12 cellular contexts compared by ENCODE assay signal in genomic region chr4:55561884-55562283, GRCh38. TPM values are rescaled to one million over a fixed set of nuclear protein-coding genes. Genes with fewer than 3 reads are reported as not detected.
DNase-seq lines count a peak whose midpoint lies in the region; ATAC-seq lines count a peak whose summit lies in the region.
"Had no signal": no experiment of that assay in that cellular context is flagged by ENCODE, and none has a peak within 500 bp of the region (broad histone marks: within the 10 kb centered on the region; RNA-seq: fewer than 3 reads in every experiment).

No MANE protein-coding gene starts in this region.

- H3K36me3 ChIP-seq in SJCRH30: no peaks in the 10 kb centered on the region

- H3K36me3 Mint-ChIP-seq in activated CD8-positive, alpha-beta T cell treated with anti-CD3 and anti-CD28 coated beads, Interleukin-2, amount 10 ng/mL, durations not matched to agents 7 days and 5 days (ENCODE audit: low read depth): no peaks in the 10 kb centered on the region

- H3K4me3 ChIP-seq in SJCRH30: no peak overlapping the region

- peaks cover 11% of the 10 kb centered on the region for H3K4me1 Mint-ChIP-seq in activated CD8-positive, alpha-beta T cell treated with anti-CD3 and anti-CD28 coated beads, Interleukin-2, amount 10 ng/mL, durations not matched to agents 7 days and 5 days (ENCODE audit: low read depth)

- H3K27me3 Mint-ChIP-seq in activated CD8-positive, alpha-beta T cell treated with anti-CD3 and anti-CD28 coated beads, Interleukin-2, amount 10 ng/mL, durations not matched to agents 7 days and 5 days (ENCODE audit: low read depth): peaks cover 8% of the 10 kb centered on the region

- H3K27ac ChIP-seq in SJCRH30: no peak overlapping the region
- H3K27ac ChIP-seq: HL-60 had no signal

- no peak for DNase-seq in activated CD8-positive, alpha-beta T cell treated with anti-CD3 and anti-CD28 coated beads, Interleukin-2, amount 10 ng/mL, durations not matched to agents 7 days and 5 days
- DNase-seq in SJCRH30 (no peak), cerebellar nuclear complex (lab: John Stamatoyannopoulos, UW) (no peak), NCI-H1105 (lab: John Stamatoyannopoulos, UW) (no peak)
- no peak for DNase-seq in stimulated activated CD4-positive, alpha-beta T cell treated with anti-CD3 and anti-CD28 coated beads, Interleukin-2, amount 100 ng/mL, for 48 hours
- DNase-seq: NCI-H526; stimulated activated naive CD4-positive, alpha-beta T cell treated with Interleukin-2 at 50 U/mL for 16 hours had no signal

- no peak overlapping the region for H3K4me3 Mint-ChIP-seq in activated CD8-positive, alpha-beta T cell treated with anti-CD3 and anti-CD28 coated beads, Interleukin-2, amount 10 ng/mL, durations not matched to agents 7 days and 5 days

- ATAC-seq in GM18502 (IDR thresholded peaks at IDR 0.05; ENCODE audit: poor library complexity, unreplicated experiment) (peak; percentile 100), GM21390 (IDR thresholded peaks at IDR 0.05; ENCODE audit: unreplicated experiment) (peak; percentile 100), HG03139 (IDR thresholded peaks at IDR 0.05; ENCODE audit: unreplicated experiment) (peak; percentile 100)
- ATAC-seq in activated CD8-positive, alpha-beta T cell treated with anti-CD3 and anti-CD28 coated beads, Interleukin-2, amount 10 ng/mL, durations not matched to agents 7 days and 5 days: peak; percentile 64

- no peak overlapping the region for H3K27ac Mint-ChIP-seq in activated CD8-positive, alpha-beta T cell treated with anti-CD3 and anti-CD28 coated beads, Interleukin-2, amount 10 ng/mL, durations not matched to agents 7 days and 5 days

- no peaks in the 10 kb centered on the region for H3K9me3 Mint-ChIP-seq in activated CD8-positive, alpha-beta T cell treated with anti-CD3 and anti-CD28 coated beads, Interleukin-2, amount 10 ng/mL, durations not matched to agents 7 days and 5 days (ENCODE audit: insufficient read depth)

- CTCF ChIA-PET in activated CD8-positive, alpha-beta T cell treated with anti-CD3 and anti-CD28 coated beads, Interleukin-2, amount 10 ng/mL, durations not matched to agents 7 days and 5 days (lab: Charles Lee): interaction anchor here (0.8 kb wide), 1 partner anchor 216 kb away, joined by 3 read pairs; the partner anchor contains the start of gene SRD5A3

- POLR2A ChIA-PET in activated CD8-positive, alpha-beta T cell treated with anti-CD3 and anti-CD28 coated beads, Interleukin-2, amount 10 ng/mL, durations not matched to agents 7 days and 5 days (lab: Charles Lee): interaction anchor here (0.7 kb wide), 1 partner anchor 34 kb away, joined by 3 read pairs; no protein-coding TSS in a partner anchor

- no peaks in the 10 kb centered on the region for H3K9me3 ChIP-seq in SJCRH30 (replicated peaks)

- H3K4me1 ChIP-seq in SJCRH30: no peaks in the 10 kb centered on the region

- no peaks in the 10 kb centered on the region for H3K27me3 ChIP-seq in SJCRH30

RNA-seq across cellular contexts. Expression of gene CLOCK, which starts 15.2 kb away (rescaled TPM):
- 1 to 10 TPM; 7.1 to 9.3 TPM for total RNA-seq in activated CD8-positive, alpha-beta T cell treated with anti-CD3 and anti-CD28 coated beads, Interleukin-2, amount 10 ng/mL, durations not matched to agents 7 days and 5 days
- 34.0 and 36.6 TPM in 2 replicates for total RNA-seq in SJCRH30 (2014; rRNA removed; shearing (Covaris generic))

RNA-seq across cellular contexts. Expression of gene PDCL2, which starts 30.2 kb away (rescaled TPM):
- total RNA-seq in activated CD8-positive, alpha-beta T cell treated with anti-CD3 and anti-CD28 coated beads, Interleukin-2, amount 10 ng/mL, durations not matched to agents 7 days and 5 days: not detected
- total RNA-seq in SJCRH30 (2014; rRNA removed; shearing (Covaris generic)): not detected in 2 replicates
- total RNA-seq: renal cortical epithelial cell had no signal
